ENCODE assay signal across 28 cellular contexts in genomic region chr5:115497200-115497599, GRCh38.
"Had no signal": no experiment of that assay in that cellular context is flagged by ENCODE, and none has a peak within 500 bp of the region (broad histone marks: within the 10 kb centered on the region; RNA-seq: fewer than 3 reads in every experiment).

No MANE protein-coding gene starts in this region.

- H3K9me3 ChIP-seq: adrenal gland, ascending aorta, left lung, psoas muscle, tibial nerve had no signal

- H3K36me3 ChIP-seq: adrenal gland, ascending aorta, left lung, tibial nerve had no signal

- H3K27ac Mint-ChIP-seq: activated B cell treated with CpG ODN at 0.5 μM for 24 hours; activated CD4-positive, alpha-beta T cell treated with anti-CD3 and anti-CD28 coated beads for 36 hours; activated naive CD8-positive, alpha-beta T cell; activated T-helper 2 cell treated with anti-CD3 and anti-CD28 coated beads, Interferon-gamma antibody, Interleukin-2, Interleukin-4, amounts not matched to agents 10 μg/mL and 5 μg/mL and 100 μg/mL, durations not matched to agents 14 hours and 24 hours and 36 hours; immature natural killer cell; natural killer cell; stimulated activated naive CD8-positive, alpha-beta T cell treated with anti-CD3 and anti-CD28 coated beads, Interleukin-15, amount 100 ng/mL, for 72 hours; T-helper 1 cell treated with Interleukin-12 subunit alpha and Interleukin-12 subunit beta and Interleukin-4 antibody, amounts not matched to agents 30 μg/mL and 1 μg/mL, for 36 hours had no signal

- H3K4me1 ChIP-seq: adrenal gland, tibial nerve had no signal

- H3K4me1 Mint-ChIP-seq: activated B cell treated with CpG ODN at 0.5 μM for 24 hours; activated CD4-positive, alpha-beta T cell treated with anti-CD3 and anti-CD28 coated beads for 36 hours; central memory CD8-positive, alpha-beta T cell; immature natural killer cell; natural killer cell; stimulated activated naive CD8-positive, alpha-beta T cell treated with anti-CD3 and anti-CD28 coated beads, Interleukin-15, amount 100 ng/mL, for 72 hours had no signal

- ATAC-seq: activated CD4-positive, alpha-beta T cell treated with anti-CD3 and anti-CD28 coated beads for 36 hours; activated T-cell treated with anti-CD3 and anti-CD28 coated beads, Interleukin-2, amount 50 U/mL, for 4 hours; left lung; natural killer cell; psoas muscle; right cardiac atrium; stimulated activated naive CD8-positive, alpha-beta T cell treated with anti-CD3 and anti-CD28 coated beads, Interleukin-15, amount 100 ng/mL, for 72 hours had no signal

- H3K27ac ChIP-seq: adrenal gland, ascending aorta, epithelial cell of prostate, hepatocyte, left lung, psoas muscle, tibial nerve had no signal

- H3K4me3 Mint-ChIP-seq: activated B cell treated with CpG ODN at 0.5 μM for 24 hours; activated CD4-positive, alpha-beta T cell treated with anti-CD3 and anti-CD28 coated beads for 36 hours; activated naive CD8-positive, alpha-beta T cell; activated T-cell treated with anti-CD3 and anti-CD28 coated beads, Interleukin-2, amount 50 U/mL, for 4 hours; central memory CD8-positive, alpha-beta T cell; immature natural killer cell; natural killer cell; stimulated activated naive CD8-positive, alpha-beta T cell treated with anti-CD3 and anti-CD28 coated beads, Interleukin-15, amount 100 ng/mL, for 72 hours; T-helper 1 cell treated with Interleukin-12 subunit alpha and Interleukin-12 subunit beta and Interleukin-4 antibody, amounts not matched to agents 30 μg/mL and 1 μg/mL, for 36 hours had no signal

- H3K36me3 Mint-ChIP-seq: activated naive CD8-positive, alpha-beta T cell; immature natural killer cell; natural killer cell had no signal

- DNase-seq: activated B cell treated with CpG ODN at 0.5 μM for 24 hours; activated CD4-positive, alpha-beta T cell treated with anti-CD3 and anti-CD28 coated beads for 36 hours; activated CD4-positive, alpha-beta T cell treated with anti-CD3 and anti-CD28 coated beads, Interleukin-2, amount 50 U/mL, for 4 hours; activated CD8-positive, alpha-beta memory T cell treated with anti-CD3 and anti-CD28 coated beads for 24 hours; activated CD8-positive, alpha-beta memory T cell treated with anti-CD3 and anti-CD28 coated beads, Interleukin-2, amount 50 U/mL, for 4 hours; activated naive CD4-positive, alpha-beta T cell; activated T-cell treated with anti-CD3 and anti-CD28 coated beads, Interleukin-2, amount 50 U/mL, for 4 hours; adrenal gland; cortex of kidney; immature natural killer cell; kidney glomerular epithelial cell; left lung; mammary epithelial cell; midbrain; natural killer cell; psoas muscle; stimulated activated CD4-positive, alpha-beta T cell treated with anti-CD3 and anti-CD28 coated beads, Interleukin-12 subunit alpha, Interleukin-12 subunit beta, amount 100 ng/mL, for 4 hours; stimulated activated naive CD8-positive, alpha-beta T cell treated with anti-CD3 and anti-CD28 coated beads, Interleukin-15, amount 100 ng/mL, for 72 hours; T1000 had no signal

- H3K9me3 Mint-ChIP-seq: activated T-cell treated with anti-CD3 and anti-CD28 coated beads, Interleukin-2, amount 50 U/mL, for 4 hours; activated T-helper 2 cell treated with anti-CD3 and anti-CD28 coated beads, Interferon-gamma antibody, Interleukin-2, Interleukin-4, amounts not matched to agents 10 μg/mL and 5 μg/mL and 100 μg/mL, durations not matched to agents 14 hours and 24 hours and 36 hours; central memory CD8-positive, alpha-beta T cell; immature natural killer cell; natural killer cell; stimulated activated naive CD8-positive, alpha-beta T cell treated with anti-CD3 and anti-CD28 coated beads, Interleukin-15, amount 100 ng/mL, for 72 hours; T-helper 1 cell treated with Interleukin-12 subunit alpha and Interleukin-12 subunit beta and Interleukin-4 antibody, amounts not matched to agents 30 μg/mL and 1 μg/mL, for 36 hours had no signal

- H3K27me3 ChIP-seq: adrenal gland, ascending aorta, hepatocyte, left lung, tibial nerve had no signal

- H3K4me3 ChIP-seq: adrenal gland, ascending aorta, hepatocyte, left lung, psoas muscle, tibial nerve had no signal
